In the genomic region with DNA sequence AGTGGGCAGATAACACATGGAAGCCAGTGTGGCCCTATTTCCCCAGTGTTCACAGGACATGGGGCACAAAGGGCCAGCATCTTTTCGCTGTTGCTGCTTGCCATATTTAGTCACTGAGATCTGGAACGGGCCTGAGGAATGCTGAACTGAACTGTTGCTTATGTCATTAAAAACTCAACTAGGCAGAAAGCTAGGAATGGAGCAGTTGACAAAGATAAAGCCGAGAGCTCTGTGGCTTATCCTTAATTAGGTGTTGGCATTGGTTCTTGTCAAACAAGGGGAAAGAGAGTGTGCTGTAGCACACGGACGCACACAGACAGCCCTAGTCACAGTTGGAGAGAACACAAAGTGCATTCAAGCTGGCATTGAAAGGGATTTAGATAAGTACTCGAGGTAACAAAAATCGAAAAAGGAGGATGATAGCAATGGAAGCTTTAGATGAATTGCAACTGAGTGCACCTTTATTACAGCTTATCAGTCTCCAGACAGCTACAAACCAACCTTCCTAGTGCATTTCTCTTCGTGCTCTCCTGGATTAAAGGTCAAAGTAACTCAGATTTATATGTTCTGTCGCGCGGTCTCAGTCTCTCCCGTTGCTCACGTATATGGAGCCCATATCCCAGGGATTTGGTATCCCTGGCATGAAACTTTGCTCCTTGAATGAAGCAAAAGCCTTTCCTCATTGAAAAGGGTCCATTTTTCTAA, we compare ENCODE assay signal across 12 cellular contexts.
DNase-seq lines count a peak whose midpoint lies in the region; ATAC-seq lines count a peak whose summit lies in the region.
"Had no signal": no experiment of that assay in that cellular context is flagged by ENCODE, and none has a peak within 500 bp of the region (broad histone marks: within the 10 kb centered on the region; RNA-seq: fewer than 3 reads in every experiment).

No MANE protein-coding gene starts in this region.

- DNase-seq in DMS 273 (lab: John Stamatoyannopoulos, UW; ENCODE audit: unreplicated experiment): peak; percentile 34
- DNase-seq in DMS 273 treated with DMSO at 0.1 percent for 48 hours (lab: John Stamatoyannopoulos, UW): no peak
- DNase-seq in NCI-H82 treated with DMSO at 0.1 percent for 48 hours (lab: John Stamatoyannopoulos, UW; ENCODE audit: unreplicated experiment): peak; percentile 73
- DNase-seq in right cardiac atrium: peak; percentile 31 to 56 (median 36)
- DNase-seq in superior temporal gyrus (ENCODE audit: extremely low spot score): peak; percentile 47
- no peak for DNase-seq in GM19238 (ENCODE audit: insufficient read length, low spot score)
- no peak for DNase-seq in activated effector memory CD4-positive, alpha-beta T cell treated with anti-CD3 and anti-CD28 coated beads, Interleukin-2, amount 50 U/mL, for 16 hours
- DNase-seq in NCI-H2171 (lab: John Stamatoyannopoulos, UW): no peak
- DNase-seq: 8988T, trophoblast cell had no signal

- intact Hi-C loops in right cardiac atrium (cut with DNase I): no loop called here

- H3K9me3 ChIP-seq in right cardiac atrium (ENCODE audit: control insufficient read depth, low read length): no peaks in the 10 kb centered on the region

- peak; percentile 89 to 92 for ATAC-seq in right cardiac atrium
- ATAC-seq: esophagus mucosa had no signal

- H3K27ac ChIP-seq in right cardiac atrium (ENCODE audit: low read length): peak overlapping the region; percentile 87
- H3K27ac ChIP-seq: skin epidermis had no signal

- no peaks in the 10 kb centered on the region for H3K27me3 ChIP-seq in right cardiac atrium (ENCODE audit: control insufficient read depth, insufficient read depth)

- H3K4me1 ChIP-seq in right cardiac atrium (ENCODE audit: control insufficient read depth, insufficient read depth, low read length): peaks cover 3% of the 10 kb centered on the region

- H3K4me3 ChIP-seq in right cardiac atrium (ENCODE audit: low read length): no peak overlapping the region
- H3K4me3 ChIP-seq: skin epidermis had no signal

- WGBS in right cardiac atrium: 53% methylated on average over 13 of the region's 13 CpGs

Comparison
In these comparisons a context has a peak if more than half of its experiments do, and no peak if none do; other contexts are left out.
1. DNase-seq: peak in DMS 273 (single experiment), NCI-H82 treated with DMSO at 0.1 percent for 48 hours (single experiment), right cardiac atrium (3 of 3) and superior temporal gyrus (single experiment); none in DMS 273 treated with DMSO at 0.1 percent for 48 hours (single experiment), GM19238 (single experiment), activated effector memory CD4-positive, alpha-beta T cell treated with anti-CD3 and anti-CD28 coated beads, Interleukin-2, amount 50 U/mL, for 16 hours (single experiment) and NCI-H2171 (single experiment).